8 cellular contexts compared by ENCODE assay signal in genomic region chr5:134527961-134528424, GRCh38. TPM values are rescaled to one million over a fixed set of nuclear protein-coding genes. Genes with fewer than 3 reads are reported as not detected.
DNase-seq lines count a peak whose midpoint lies in the region; ATAC-seq and TF ChIP-seq lines count a peak whose summit lies in the region.

No MANE protein-coding gene starts in this region.

- peaks cover 31% of the 10 kb centered on the region for H3K27me3 Mint-ChIP-seq in nephron (ENCODE audit: low read depth)

- WGBS in ectodermal cell, 2 experiments: 6 to 7% methylated on average over 14 of the region's 14 CpGs

- H3K4me3 ChIP-seq in BLaER1 (peak overlapping the region; percentile 92), MG63 (peak overlapping the region; percentile 85), ectodermal cell (ENCODE audit: insufficient read depth, low read depth, low read length) (peak overlapping the region; percentile 41)

- H3K4me3 Mint-ChIP-seq in nephron: peak overlapping the region; percentile 87 to 93 (median 91)

- H3K4me1 ChIP-seq in BLaER1 (peaks cover 63% of the 10 kb centered on the region), ectodermal cell (ENCODE audit: control insufficient read depth, insufficient read depth, low read length) (peaks cover 29% of the 10 kb centered on the region)

- H3K9ac ChIP-seq in BLaER1: peak overlapping the region; percentile 87

- peak overlapping the region; percentile 98 for H3K4me2 ChIP-seq in BLaER1

- no peak for ATAC-seq in GM21423 (IDR thresholded peaks at IDR 0.05; ENCODE audit: unreplicated experiment)
- ATAC-seq in HG03378 (IDR thresholded peaks at IDR 0.05; ENCODE audit: unreplicated experiment): no peak

- H3K27me3 ChIP-seq in BLaER1 (no peaks in the 10 kb centered on the region), MG63 (no peaks in the 10 kb centered on the region), ectodermal cell (ENCODE audit: control insufficient read depth, insufficient read depth, low read length, poor library complexity, severe bottlenecking) (peaks cover 39% of the 10 kb centered on the region)

- H3K27ac Mint-ChIP-seq in nephron: peak overlapping the region in 2 of 3 experiments; percentile 36 to 47

- H3K36me3 ChIP-seq in BLaER1 (no peaks in the 10 kb centered on the region), MG63 (peaks cover 42% of the 10 kb centered on the region), ectodermal cell (ENCODE audit: control insufficient read depth, insufficient read depth, low read length) (no peaks in the 10 kb centered on the region)

- peaks cover 53% of the 10 kb centered on the region; the same call in 1 of the 2 replicates for H4K20me1 ChIP-seq in BLaER1

- peaks cover 35% of the 10 kb centered on the region for H3K4me1 Mint-ChIP-seq in nephron

- H3K36me3 Mint-ChIP-seq in nephron (ENCODE audit: low read depth): no peaks in the 10 kb centered on the region

- H3K27ac ChIP-seq in BLaER1: peak overlapping the region; percentile 76
- peak overlapping the region; percentile 62 for H3K27ac ChIP-seq in ectodermal cell (ENCODE audit: insufficient read depth, low read depth, low read length, poor library complexity, severe bottlenecking)

- DNase-seq in MG63: no peak
- no peak for DNase-seq in superior temporal gyrus (ENCODE audit: extremely low spot score)
- no peak for DNase-seq in stimulated activated CD4-positive, alpha-beta T cell treated with anti-CD3 and anti-CD28 coated beads, Interleukin-4, amount 100 ng/mL, for 4 hours

- H3K9me3 ChIP-seq in BLaER1 (no peaks in the 10 kb centered on the region), MG63 (no peaks in the 10 kb centered on the region), ectodermal cell (ENCODE audit: control insufficient read depth, low read length) (no peaks in the 10 kb centered on the region)

- TF ChIP-seq CTCF in nephron (IDR thresholded peaks at IDR 0.05; ENCODE audit: unreplicated experiment in 3 of 3): no peak

- no peaks in the 10 kb centered on the region for H3K9me3 Mint-ChIP-seq in nephron

RNA-seq across cellular contexts. Expression of gene JADE2, which starts 2.5 kb away (rescaled TPM):
- total RNA-seq in MG63 (2014; rRNA removed; shearing (Covaris generic); ENCODE audit: low replicate concordance): 42.0 and 47.4 TPM in 2 replicates
- 5.8 TPM for polyA plus RNA-seq in ectodermal cell (2013, experiment 1 of 4)
- polyA plus RNA-seq in ectodermal cell (2013, experiment 2 of 4): 3.3 TPM
- 3.1 TPM for polyA plus RNA-seq in ectodermal cell (2013, experiment 3 of 4)
- 3.6 TPM for polyA plus RNA-seq in ectodermal cell (2013, experiment 4 of 4)

Comparison
In these comparisons a context has a peak if more than half of its experiments do, and no peak if none do; other contexts are left out.
1. H3K4me3 ChIP-seq: peak in every context shown above with its lines; median percentile 92 in BLaER1; 85 in MG63; 41 in ectodermal cell.